ENCODE assay signal across 8 cellular contexts in genomic region chr3:18444597-18445420, GRCh38. TPM values are rescaled to one million over a fixed set of nuclear protein-coding genes. Genes with fewer than 3 reads are reported as not detected.
DNase-seq lines count a peak whose midpoint lies in the region; ATAC-seq, FAIRE-seq and TF ChIP-seq lines count a peak whose summit lies in the region.

No MANE protein-coding gene starts in this region.

- no peak for FAIRE-seq in pancreas (lab: Jason Lieb, UNC)

- intact Hi-C loops in pancreas (cut with DNase I) (no loop called here), upper lobe of right lung (cut with DNase I) (no loop called here)

- H3K36me3 ChIP-seq in BJ (ENCODE audit: control insufficient read depth, insufficient read depth, low read length) (no peaks in the 10 kb centered on the region), pancreas (no peaks in the 10 kb centered on the region), upper lobe of right lung (no peaks in the 10 kb centered on the region)

- peak; percentile 82 for ATAC-seq in GM19043 (IDR thresholded peaks at IDR 0.05; ENCODE audit: low read depth, unreplicated experiment)
- ATAC-seq in HG03442 (IDR thresholded peaks at IDR 0.05; ENCODE audit: unreplicated experiment), result peak; percentile 95
- ATAC-seq in pancreas, result peak; percentile 91 to 95 (median 92)
- ATAC-seq in upper lobe of right lung, result peak; percentile 96

- H3K4me3 ChIP-seq in BJ (ENCODE audit: low read depth, low read length) (peak overlapping the region; percentile 43), pancreas (peak overlapping the region; percentile 52 to 79 (median 63)), upper lobe of right lung (peak overlapping the region; percentile 57)

- no peaks in the 10 kb centered on the region for H3K9me3 ChIP-seq in pancreas
- H3K9me3 ChIP-seq in upper lobe of right lung, result no peaks in the 10 kb centered on the region

- H3K4me1 ChIP-seq in pancreas (peaks cover 0 to 7% (median 3%) of the 10 kb centered on the region in 3 donors), upper lobe of right lung (peaks cover 19% of the 10 kb centered on the region)

- CTCF ChIA-PET in BJ (lab: Yijun Ruan, JAX), result interaction anchor here (1.0 to 1.2 kb wide), 3 partner anchors 14 to 69 kb away, joined by 3 to 4 read pairs (median 4); no protein-coding TSS in a partner anchor

- H3K27ac ChIP-seq in pancreas, result peak overlapping the region; percentile 26 to 74 (median 53)
- H3K27ac ChIP-seq in upper lobe of right lung, result no peak overlapping the region

- peaks cover 23% of the 10 kb centered on the region for H3K27me3 ChIP-seq in BJ (ENCODE audit: control insufficient read depth, insufficient read depth, low read length)
- H3K27me3 ChIP-seq in pancreas, result no peaks in the 10 kb centered on the region
- peaks cover 35% of the 10 kb centered on the region for H3K27me3 ChIP-seq in upper lobe of right lung

- POLR2A ChIA-PET in BJ (lab: Charles Lee), result no interaction called here

- TF ChIP-seq CTCF in BJ (IDR thresholded peaks at IDR 0.05; ENCODE audit: insufficient read depth, low read depth, low read length) (no peak), pancreas (IDR thresholded peaks at IDR 0.05) (peak in 1 of 4 donors; percentile 8), upper lobe of right lung (IDR thresholded peaks at IDR 0.05) (no peak)

- 0% methylated on average over 40 to 115 of the region's 116 CpGs for WGBS in pancreas, 2 donors

- no peak for DNase-seq in BJ (ENCODE audit: low read depth)
- peak; percentile 33 for DNase-seq in RPMI7951 (ENCODE audit: low read depth)
- peak; percentile 89 for DNase-seq in activated effector memory CD4-positive, alpha-beta T cell treated with anti-CD3 and anti-CD28 coated beads, Interleukin-2, amount 50 U/mL, for 16 hours
- DNase-seq in globus pallidus (ENCODE audit: low spot score), result peak; percentile 47
- DNase-seq in pancreas, result peak; percentile 68 to 94 (median 78)
- peak; percentile 89 for DNase-seq in upper lobe of right lung

RNA-seq across cellular contexts. Expression of gene SATB1, which starts 19.7 kb away (rescaled TPM):
- polyA plus RNA-seq in BJ (2011; rRNA removed) (10.8 and 14.4 TPM in 2 replicates), pancreas (10 to 100 TPM; 12.6 to 23.0 TPM)
- 11.7 and 13.6 TPM in 2 replicates for polyA minus RNA-seq in BJ (2011; rRNA and poly(A)+ RNA removed)
- 0.20 and 0.72 TPM in 2 replicates for total RNA-seq in RPMI7951 (2014; rRNA removed; shearing (Covaris generic))
- total RNA-seq in pancreas (10 to 100 TPM; 19.8 to 40.0 (median 28.7) TPM), upper lobe of right lung (28.4 TPM)

Comparison
In these comparisons a context has a peak if more than half of its experiments do, and no peak if none do; other contexts are left out.
1. RNA of gene SATB1, which starts 19.7 kb away (total RNA-seq): 19.8 to 40.0 TPM in pancreas and 28.4 TPM in upper lobe of right lung (single experiment); 0.20 to 0.72 TPM in RPMI7951; every median in the first group is over 10 times any median in the second.
2. Peak in every context shown above with its lines, with median percentiles within 50 percentile points of each other: H3K4me3 ChIP-seq and ATAC-seq.